Comparison of ENCODE assay signal across 8 cellular contexts in the genomic region with DNA sequence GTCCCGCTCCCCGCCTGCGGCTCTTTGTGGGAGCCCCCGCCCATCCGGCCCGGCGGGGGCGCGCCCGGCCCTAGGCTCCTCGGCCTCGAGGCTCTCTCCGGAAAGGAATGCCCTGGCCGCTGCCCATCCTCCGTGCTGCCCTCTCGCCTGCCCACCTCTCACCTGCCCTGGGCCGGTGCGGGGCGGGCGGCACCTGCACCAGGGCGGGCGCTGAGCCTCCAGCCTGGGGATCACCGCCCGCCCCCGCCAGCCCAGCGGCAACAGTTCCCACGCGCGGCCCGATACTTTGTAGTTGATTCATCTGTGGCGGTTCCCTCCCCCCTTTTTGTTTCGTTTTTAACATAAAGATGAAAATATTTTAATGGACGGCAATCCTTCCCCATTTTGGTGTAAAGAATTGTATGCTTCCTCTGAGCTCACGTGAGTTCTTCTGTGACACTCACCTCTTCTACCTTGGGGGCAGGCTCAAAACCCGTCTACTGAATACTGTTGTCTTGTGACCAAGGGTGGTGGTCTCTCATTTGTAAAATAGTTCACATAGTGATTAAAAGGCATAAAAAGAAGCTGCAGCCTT. TPM values are rescaled to one million over a fixed set of nuclear protein-coding genes. Genes with fewer than 3 reads are reported as not detected.
DNase-seq lines count a peak whose midpoint lies in the region; ATAC-seq and TF ChIP-seq lines count a peak whose summit lies in the region.

No MANE protein-coding gene starts in this region.

- no peak for ATAC-seq in HG02852 (IDR thresholded peaks at IDR 0.05; ENCODE audit: unreplicated experiment)
- no peak for ATAC-seq in GM18907 (IDR thresholded peaks at IDR 0.05; ENCODE audit: unreplicated experiment)

- peaks cover 51 to 56% (median 54%) of the 10 kb centered on the region in 3 donors for H3K4me1 Mint-ChIP-seq in IgD-negative memory B cell
- peaks cover 61% of the 10 kb centered on the region for H3K4me1 Mint-ChIP-seq in activated CD4-positive, alpha-beta T cell treated with anti-CD3 and anti-CD28 coated beads, Interleukin-2, amount 10 ng/mL, durations not matched to agents 24 days and 14 days
- H3K4me1 Mint-ChIP-seq in stimulated activated naive CD8-positive, alpha-beta T cell treated with anti-CD3 and anti-CD28 coated beads, Interleukin-15, Interleukin-2, amounts not matched to agents 100 ng/mL and 50 ng/mL, for 24 hours (ENCODE audit: low read depth) = peaks cover 70% of the 10 kb centered on the region

- peaks cover 0 to 4% of the 10 kb centered on the region in 2 donors for H3K36me3 ChIP-seq in mucosa of rectum (ENCODE audit: control insufficient read depth in 2 of 2, insufficient read depth in 2 of 2, low read length in 2 of 2)

- TF ChIP-seq CTCF in C4-2B (conservative IDR thresholded peaks at IDR 0.05) = no peak

- H3K9me3 ChIP-seq in mucosa of rectum (ENCODE audit: control insufficient read depth in 2 of 2, low read length in 2 of 2) = no peaks in the 10 kb centered on the region

- H3K9ac ChIP-seq in mucosa of rectum (ENCODE audit: low read depth in 1 of 2, low read length in 2 of 2) = peak overlapping the region; percentile 92 to 94

- H3K27ac Mint-ChIP-seq in IgD-negative memory B cell = peak overlapping the region; percentile 97 to 98 (median 97)
- H3K27ac Mint-ChIP-seq in activated CD4-positive, alpha-beta T cell treated with anti-CD3 and anti-CD28 coated beads, Interleukin-2, amount 10 ng/mL, durations not matched to agents 24 days and 14 days = peak overlapping the region; percentile 93
- peak overlapping the region; percentile 92 for H3K27ac Mint-ChIP-seq in stimulated activated naive CD8-positive, alpha-beta T cell treated with anti-CD3 and anti-CD28 coated beads, Interleukin-15, Interleukin-2, amounts not matched to agents 100 ng/mL and 50 ng/mL, for 24 hours

- H3K4me3 Mint-ChIP-seq in IgD-negative memory B cell = peak overlapping the region; percentile 89 to 95 (median 93)
- H3K4me3 Mint-ChIP-seq in activated CD4-positive, alpha-beta T cell treated with anti-CD3 and anti-CD28 coated beads, Interleukin-2, amount 10 ng/mL, durations not matched to agents 24 days and 14 days = peak overlapping the region; percentile 98
- H3K4me3 Mint-ChIP-seq in stimulated activated naive CD8-positive, alpha-beta T cell treated with anti-CD3 and anti-CD28 coated beads, Interleukin-15, Interleukin-2, amounts not matched to agents 100 ng/mL and 50 ng/mL, for 24 hours = peak overlapping the region; percentile 96

- no peaks in the 10 kb centered on the region for H3K27me3 Mint-ChIP-seq in IgD-negative memory B cell
- H3K27me3 Mint-ChIP-seq in activated CD4-positive, alpha-beta T cell treated with anti-CD3 and anti-CD28 coated beads, Interleukin-2, amount 10 ng/mL, durations not matched to agents 24 days and 14 days = no peaks in the 10 kb centered on the region
- H3K27me3 Mint-ChIP-seq in stimulated activated naive CD8-positive, alpha-beta T cell treated with anti-CD3 and anti-CD28 coated beads, Interleukin-15, Interleukin-2, amounts not matched to agents 100 ng/mL and 50 ng/mL, for 24 hours = no peaks in the 10 kb centered on the region

- H3K27ac ChIP-seq in C4-2B (peak overlapping the region; percentile 81), mucosa of rectum (ENCODE audit: low read depth in 2 of 2, low read length in 2 of 2) (peak overlapping the region; percentile 100)

- intact Hi-C loops in activated CD4-positive, alpha-beta T cell treated with anti-CD3 and anti-CD28 coated beads, Interleukin-2, amount 10 ng/mL, durations not matched to agents 24 days and 14 days (cut with micrococcal nuclease) = loop anchor here (1.0 to 5.0 kb wide), 6 partner anchors 19 to 544 kb away; partner anchors contain the start of genes MTMR10 and OTUD7A

- peak overlapping the region; percentile 79 to 87 for H3K4me3 ChIP-seq in mucosa of rectum (ENCODE audit: low read length in 2 of 2)

- no peaks in the 10 kb centered on the region for H3K27me3 ChIP-seq in mucosa of rectum (ENCODE audit: control insufficient read depth in 2 of 2, insufficient read depth in 2 of 2, low read length in 2 of 2)

- peak; percentile 91 for DNase-seq in activated CD4-positive, alpha-beta T cell treated with anti-CD3 and anti-CD28 coated beads, Interleukin-2, amount 10 ng/mL, durations not matched to agents 24 days and 14 days
- peak; percentile 32 for DNase-seq in dedifferentiated amniotic fluid mesenchymal stem cell (ENCODE audit: extremely low spot score)

- peaks cover 46 to 52% of the 10 kb centered on the region in 2 donors for H3K4me1 ChIP-seq in mucosa of rectum (ENCODE audit: control insufficient read depth in 2 of 2, insufficient read depth in 2 of 2, low read length in 2 of 2)

- H3K9me3 Mint-ChIP-seq in IgD-negative memory B cell = no peaks in the 10 kb centered on the region
- no peaks in the 10 kb centered on the region for H3K9me3 Mint-ChIP-seq in activated CD4-positive, alpha-beta T cell treated with anti-CD3 and anti-CD28 coated beads, Interleukin-2, amount 10 ng/mL, durations not matched to agents 24 days and 14 days
- no peaks in the 10 kb centered on the region for H3K9me3 Mint-ChIP-seq in stimulated activated naive CD8-positive, alpha-beta T cell treated with anti-CD3 and anti-CD28 coated beads, Interleukin-15, Interleukin-2, amounts not matched to agents 100 ng/mL and 50 ng/mL, for 24 hours

- H3K36me3 Mint-ChIP-seq in IgD-negative memory B cell = no peaks in the 10 kb centered on the region
- H3K36me3 Mint-ChIP-seq in activated CD4-positive, alpha-beta T cell treated with anti-CD3 and anti-CD28 coated beads, Interleukin-2, amount 10 ng/mL, durations not matched to agents 24 days and 14 days (ENCODE audit: low read depth) = peaks cover 28% of the 10 kb centered on the region
- H3K36me3 Mint-ChIP-seq in stimulated activated naive CD8-positive, alpha-beta T cell treated with anti-CD3 and anti-CD28 coated beads, Interleukin-15, Interleukin-2, amounts not matched to agents 100 ng/mL and 50 ng/mL, for 24 hours (ENCODE audit: low read depth) = peaks cover 15% of the 10 kb centered on the region

RNA-seq across cellular contexts. Expression of gene KLF13, which starts 1.9 kb away (rescaled TPM):
- 81.4 TPM for polyA plus RNA-seq in IgD-negative memory B cell
- 122 and 135 TPM in 2 replicates for total RNA-seq in activated CD4-positive, alpha-beta T cell treated with anti-CD3 and anti-CD28 coated beads, Interleukin-2, amount 10 ng/mL, durations not matched to agents 24 days and 14 days
